27 cellular contexts compared by ENCODE assay signal in genomic region chr4:20278195-20278594, GRCh38. TPM values are rescaled to one million over a fixed set of nuclear protein-coding genes. Genes with fewer than 3 reads are reported as not detected.
"Had no signal": no experiment of that assay in that cellular context is flagged by ENCODE, and none has a peak within 500 bp of the region (broad histone marks: within the 10 kb centered on the region; RNA-seq: fewer than 3 reads in every experiment).

No MANE protein-coding gene starts in this region.

- ATAC-seq: effector memory CD8-positive, alpha-beta T cell; esophagus mucosa; gastrocnemius medialis; heart right ventricle; left cardiac atrium; left lung; left ventricle myocardium superior; lower lobe of right lung had no signal

- H3K4me1 ChIP-seq: colonic mucosa, esophagus squamous epithelium, gastrocnemius medialis, heart right ventricle, left lung, lower lobe of right lung had no signal

- H3K9me3 ChIP-seq: colonic mucosa, esophagus squamous epithelium, gastrocnemius medialis, heart right ventricle, left lung, lower lobe of right lung had no signal

- H3K27me3 ChIP-seq: colonic mucosa, esophagus squamous epithelium, gastrocnemius medialis, heart right ventricle, left lung had no signal

- DNase-seq: colonic mucosa; cortex of kidney; effector CD8-positive, alpha-beta T cell; effector memory CD8-positive, alpha-beta T cell; endodermal cell; erythroblast; esophagus squamous epithelium; foreskin fibroblast; foreskin melanocyte; gastrocnemius medialis; glutamatergic neuron; head of caudate nucleus; heart right ventricle; hippocampal formation; left cardiac atrium; left lung; left ventricle myocardium superior; lower lobe of right lung; mesenchymal stem cell; midbrain had no signal

- H3K27ac ChIP-seq: colonic mucosa, epithelial cell of prostate, esophagus squamous epithelium, gastrocnemius medialis, heart right ventricle, left lung, lower lobe of right lung had no signal

- H3K27me3 Mint-ChIP-seq: dendritic cell treated with granulocyte-macrophage colony-stimulating factor and Interleukin-4, amounts not matched to agents 40 ng/mL and 50 ng/mL, for 4 days; effector memory CD8-positive, alpha-beta T cell had no signal

- H3K27ac Mint-ChIP-seq: dendritic cell treated with granulocyte-macrophage colony-stimulating factor and Interleukin-4, amounts not matched to agents 40 ng/mL and 50 ng/mL, for 4 days; effector memory CD8-positive, alpha-beta T cell; endodermal cell had no signal

- H3K36me3 ChIP-seq: colonic mucosa, esophagus squamous epithelium, gastrocnemius medialis, heart right ventricle, left lung, lower lobe of right lung had no signal

- FAIRE-seq: endometrium, islet of Langerhans, keratinocyte had no signal

- H3K9me3 Mint-ChIP-seq: dendritic cell treated with granulocyte-macrophage colony-stimulating factor and Interleukin-4, amounts not matched to agents 40 ng/mL and 50 ng/mL, for 4 days; endodermal cell had no signal

- H3K4me3 Mint-ChIP-seq: dendritic cell treated with granulocyte-macrophage colony-stimulating factor and Interleukin-4, amounts not matched to agents 40 ng/mL and 50 ng/mL, for 4 days; effector memory CD8-positive, alpha-beta T cell; endodermal cell had no signal

- H3K4me3 ChIP-seq: colonic mucosa, esophagus squamous epithelium, gastrocnemius medialis, heart right ventricle, left lung, lower lobe of right lung had no signal

RNA-seq across cellular contexts. Expression of gene SLIT2, which starts 26.5 kb away (rescaled TPM):
- total RNA-seq: mononuclear cell had no signal
